38 cellular contexts compared by ENCODE assay signal in genomic region chr22:43491177-43491576, GRCh38.
"Had no signal": no experiment of that assay in that cellular context is flagged by ENCODE, and none has a peak within 500 bp of the region (broad histone marks: within the 10 kb centered on the region; RNA-seq: fewer than 3 reads in every experiment).

No MANE protein-coding gene starts in this region.

- H3K4me1 Mint-ChIP-seq: activated B cell treated with CpG ODN at 0.5 μM for 24 hours; activated CD8-positive, alpha-beta memory T cell treated with anti-CD3 and anti-CD28 coated beads, Interleukin-2, amount 10 ng/mL, durations not matched to agents 7 days and 5 days; activated naive CD4-positive, alpha-beta T cell treated with anti-CD3 and anti-CD28 coated beads, Interleukin-2, amount 50 U/mL, for 24 hours; activated naive CD8-positive, alpha-beta T cell treated with anti-CD3 and anti-CD28 coated beads for 36 hours; activated naive CD8-positive, alpha-beta T cell treated with anti-CD3 and anti-CD28 coated beads, Interleukin-2, amount 50 U/mL, for 24 hours; T-helper 17 cell had no signal

- H3K4me3 Mint-ChIP-seq: activated B cell treated with CpG ODN at 0.5 μM for 24 hours; activated CD4-positive, alpha-beta memory T cell treated with anti-CD3 and anti-CD28 coated beads for 36 hours; activated CD8-positive, alpha-beta memory T cell treated with anti-CD3 and anti-CD28 coated beads, Interleukin-2, amount 10 ng/mL, durations not matched to agents 7 days and 5 days; activated CD8-positive, alpha-beta T cell treated with anti-CD3 and anti-CD28 coated beads, Interleukin-2, amount 10 ng/mL, durations not matched to agents 7 days and 5 days; activated naive CD4-positive, alpha-beta T cell treated with anti-CD3 and anti-CD28 coated beads for 36 hours; activated naive CD4-positive, alpha-beta T cell treated with anti-CD3 and anti-CD28 coated beads, Interleukin-2, amount 50 U/mL, for 24 hours; activated naive CD8-positive, alpha-beta T cell treated with anti-CD3 and anti-CD28 coated beads for 36 hours; activated naive CD8-positive, alpha-beta T cell treated with anti-CD3 and anti-CD28 coated beads, Interleukin-2, amount 50 U/mL, for 24 hours; activated T-helper 1 cell treated with anti-CD3 and anti-CD28 coated beads, Interleukin-12 subunit alpha, Interleukin-12 subunit beta, Interleukin-2, Interleukin-4 antibody, amounts not matched to agents 30 ng/mL and 10 ng/mL and 1 ng/mL, durations not matched to agents 14 hours and 24 hours and 36 hours; T-helper 17 cell; T-helper 2 cell treated with Interferon-gamma antibody and Interleukin-4, amounts not matched to agents 5 μg/mL and 100 μg/mL, for 36 hours had no signal

- H3K36me3 Mint-ChIP-seq: activated CD4-positive, alpha-beta memory T cell treated with anti-CD3 and anti-CD28 coated beads for 36 hours; activated CD8-positive, alpha-beta memory T cell treated with anti-CD3 and anti-CD28 coated beads, Interleukin-2, amount 10 ng/mL, durations not matched to agents 7 days and 5 days; activated naive CD4-positive, alpha-beta T cell treated with anti-CD3 and anti-CD28 coated beads, Interleukin-2, amount 50 U/mL, for 24 hours; activated naive CD8-positive, alpha-beta T cell treated with anti-CD3 and anti-CD28 coated beads for 36 hours had no signal

- H3K9me3 Mint-ChIP-seq: activated naive CD4-positive, alpha-beta T cell treated with anti-CD3 and anti-CD28 coated beads for 36 hours; activated naive CD4-positive, alpha-beta T cell treated with anti-CD3 and anti-CD28 coated beads, Interleukin-2, amount 50 U/mL, for 24 hours; T-helper 2 cell treated with Interferon-gamma antibody and Interleukin-4, amounts not matched to agents 5 μg/mL and 100 μg/mL, for 36 hours had no signal

- H3K36me3 ChIP-seq: adrenal gland, breast epithelium, cardiac muscle cell, colonic mucosa, gastrocnemius medialis, heart left ventricle, WERI-Rb-1 had no signal

- H3K4me3 ChIP-seq: adrenal gland, body of pancreas, breast epithelium, cardiac muscle cell, colonic mucosa, gastrocnemius medialis, heart left ventricle had no signal

- H3K27ac Mint-ChIP-seq: activated B cell treated with CpG ODN at 0.5 μM for 24 hours; activated CD4-positive, alpha-beta memory T cell treated with anti-CD3 and anti-CD28 coated beads for 36 hours; activated CD8-positive, alpha-beta memory T cell treated with anti-CD3 and anti-CD28 coated beads, Interleukin-2, amount 10 ng/mL, durations not matched to agents 7 days and 5 days; activated CD8-positive, alpha-beta T cell treated with anti-CD3 and anti-CD28 coated beads, Interleukin-2, amount 10 ng/mL, durations not matched to agents 7 days and 5 days; activated naive CD4-positive, alpha-beta T cell treated with anti-CD3 and anti-CD28 coated beads for 36 hours; activated naive CD4-positive, alpha-beta T cell treated with anti-CD3 and anti-CD28 coated beads, Interleukin-2, amount 50 U/mL, for 24 hours; activated naive CD8-positive, alpha-beta T cell treated with anti-CD3 and anti-CD28 coated beads for 36 hours; activated naive CD8-positive, alpha-beta T cell treated with anti-CD3 and anti-CD28 coated beads, Interleukin-2, amount 50 U/mL, for 24 hours; activated T-helper 1 cell treated with anti-CD3 and anti-CD28 coated beads, Interleukin-12 subunit alpha, Interleukin-12 subunit beta, Interleukin-2, Interleukin-4 antibody, amounts not matched to agents 30 ng/mL and 10 ng/mL and 1 ng/mL, durations not matched to agents 14 hours and 24 hours and 36 hours; activated T-helper 2 cell treated with anti-CD3 and anti-CD28 coated beads, Interferon-gamma antibody, Interleukin-2, Interleukin-4, amounts not matched to agents 10 μg/mL and 5 μg/mL and 100 μg/mL, durations not matched to agents 14 hours and 24 hours and 36 hours; T-helper 17 cell; T-helper 2 cell treated with Interferon-gamma antibody and Interleukin-4, amounts not matched to agents 5 μg/mL and 100 μg/mL, for 36 hours had no signal

- ATAC-seq: activated CD4-positive, CD25-positive, alpha-beta regulatory T cell treated with anti-CD3 and anti-CD28 coated beads, Interleukin-2, amount 50 U/mL, for 24 hours; activated CD8-positive, alpha-beta memory T cell treated with anti-CD3 and anti-CD28 coated beads, Interleukin-2, amount 10 ng/mL, durations not matched to agents 7 days and 5 days; activated CD8-positive, alpha-beta T cell treated with anti-CD3 and anti-CD28 coated beads, Interleukin-2, amount 10 ng/mL, durations not matched to agents 7 days and 5 days; activated naive CD8-positive, alpha-beta T cell treated with anti-CD3 and anti-CD28 coated beads, Interleukin-2, amount 50 U/mL, for 24 hours; body of pancreas; esophagus mucosa; gastrocnemius medialis; heart left ventricle; T-helper 17 cell had no signal

- H3K27ac ChIP-seq: adrenal gland, body of pancreas, breast epithelium, cardiac muscle cell, colonic mucosa, gastrocnemius medialis, heart left ventricle, WERI-Rb-1 had no signal

- H3K9me3 ChIP-seq: adrenal gland, body of pancreas, breast epithelium, colonic mucosa, gastrocnemius medialis, heart left ventricle had no signal

- H3K4me1 ChIP-seq: adrenal gland, body of pancreas, breast epithelium, colonic mucosa, gastrocnemius medialis had no signal

- FAIRE-seq: endometrium had no signal

- DNase-seq: activated B cell treated with CpG ODN at 0.5 μM for 24 hours; activated CD4-positive, alpha-beta memory T cell treated with anti-CD3 and anti-CD28 coated beads for 36 hours; activated CD4-positive, alpha-beta T cell treated with anti-CD3 and anti-CD28 coated beads for 48 hours; activated CD4-positive, alpha-beta T cell treated with anti-CD3 and anti-CD28 coated beads, Interleukin-2, amount 50 U/mL, for 1 hour; activated CD8-positive, alpha-beta memory T cell treated with anti-CD3 and anti-CD28 coated beads, Interleukin-2, amount 10 ng/mL, durations not matched to agents 7 days and 5 days; activated CD8-positive, alpha-beta memory T cell treated with anti-CD3 and anti-CD28 coated beads, Interleukin-2, amount 50 U/mL, for 4 hours; activated CD8-positive, alpha-beta T cell treated with anti-CD3 and anti-CD28 coated beads, Interleukin-2, amount 10 ng/mL, durations not matched to agents 7 days and 5 days; activated effector memory CD4-positive, alpha-beta T cell treated with anti-CD3 and anti-CD28 coated beads, Interleukin-2, amount 50 U/mL, for 16 hours; activated naive CD4-positive, alpha-beta T cell treated with anti-CD3 and anti-CD28 coated beads for 36 hours; activated naive CD8-positive, alpha-beta T cell treated with anti-CD3 and anti-CD28 coated beads for 36 hours; activated naive CD8-positive, alpha-beta T cell treated with anti-CD3 and anti-CD28 coated beads, Interleukin-2, amount 50 U/mL, for 24 hours; activated T-cell treated with anti-CD3 and anti-CD28 coated beads, Interleukin-2, amount 50 U/mL, for 1 hour; activated T-cell treated with anti-CD3 and anti-CD28 coated beads, Interleukin-2, amount 50 U/mL, for 48 hours; adrenal gland; amygdala; aorta; body of pancreas; central memory CD4-positive, alpha-beta T cell; cerebellar nuclear complex; colonic mucosa; effector CD8-positive, alpha-beta T cell; foreskin fibroblast; gastrocnemius medialis; glutamatergic neuron; heart left ventricle; T-helper 1 cell; T-helper 17 cell; T1000; WERI-Rb-1 had no signal

- H3K27me3 Mint-ChIP-seq: activated CD8-positive, alpha-beta memory T cell treated with anti-CD3 and anti-CD28 coated beads, Interleukin-2, amount 10 ng/mL, durations not matched to agents 7 days and 5 days; activated naive CD4-positive, alpha-beta T cell treated with anti-CD3 and anti-CD28 coated beads, Interleukin-2, amount 50 U/mL, for 24 hours; activated naive CD8-positive, alpha-beta T cell treated with anti-CD3 and anti-CD28 coated beads for 36 hours; activated naive CD8-positive, alpha-beta T cell treated with anti-CD3 and anti-CD28 coated beads, Interleukin-2, amount 50 U/mL, for 24 hours had no signal

- H3K27me3 ChIP-seq: adrenal gland, cardiac muscle cell, colonic mucosa had no signal
